Comparison of ENCODE assay signal across 8 cellular contexts in the genomic region with DNA sequence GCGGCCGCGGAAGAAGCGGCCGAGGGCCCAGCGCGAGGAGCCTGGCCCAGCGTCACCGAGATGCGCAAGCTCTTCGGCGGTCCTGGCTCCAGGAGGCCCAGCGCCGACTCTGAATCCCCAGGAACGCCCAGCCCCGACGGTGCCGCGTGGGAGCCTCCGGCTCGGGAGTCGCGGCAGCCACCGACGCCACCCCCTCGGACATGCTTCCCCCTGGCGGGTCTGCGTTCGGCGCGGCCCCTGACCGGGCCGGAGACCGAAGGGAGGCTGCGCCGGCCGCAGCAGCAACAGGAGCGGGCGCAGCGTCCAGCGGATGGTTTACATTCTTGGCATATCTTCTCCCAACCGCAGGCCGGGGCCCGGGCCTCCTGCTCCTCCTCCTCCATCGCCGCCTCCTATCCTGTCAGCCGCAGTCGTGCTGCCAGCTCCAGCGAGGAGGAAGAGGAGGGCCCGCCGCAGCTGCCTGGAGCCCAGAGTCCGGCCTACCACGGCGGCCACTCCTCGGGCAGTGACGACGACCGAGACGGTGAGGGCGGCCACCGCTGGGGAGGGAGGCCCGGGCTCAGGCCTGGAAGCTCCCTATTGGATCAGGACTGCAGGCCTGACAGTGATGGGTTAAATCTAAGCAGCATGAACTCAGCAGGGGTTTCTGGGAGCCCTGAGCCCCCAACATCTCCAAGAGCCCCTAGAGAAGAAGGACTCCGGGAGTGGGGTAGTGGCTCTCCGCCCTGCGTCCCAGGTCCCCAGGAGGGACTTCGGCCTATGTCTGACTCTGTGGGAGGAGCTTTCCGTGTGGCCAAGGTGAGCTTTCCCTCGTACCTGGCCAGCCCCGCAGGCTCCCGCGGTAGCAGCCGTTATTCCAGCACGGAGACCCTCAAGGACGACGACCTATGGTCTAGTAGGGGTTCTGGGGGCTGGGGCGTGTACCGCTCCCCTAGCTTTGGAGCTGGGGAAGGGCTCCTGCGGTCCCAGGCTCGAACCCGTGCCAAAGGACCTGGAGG. TPM values are rescaled to one million over a fixed set of nuclear protein-coding genes. Genes with fewer than 3 reads are reported as not detected.
DNase-seq lines count a peak whose midpoint lies in the region; ATAC-seq, FAIRE-seq and TF ChIP-seq lines count a peak whose summit lies in the region.

No MANE protein-coding gene starts in this region.

- no peak for TF ChIP-seq EP300 in suprapubic skin (IDR thresholded peaks at IDR 0.05)

- TF ChIP-seq CTCF in left lung (IDR thresholded peaks at IDR 0.05), result no peak
- TF ChIP-seq CTCF in suprapubic skin (IDR thresholded peaks at IDR 0.05), result no peak

- ATAC-seq in left lung (peak; percentile 69), GM19455 (IDR thresholded peaks at IDR 0.05; ENCODE audit: unreplicated experiment) (no peak)

- H3K9me3 Mint-ChIP-seq in dendritic cell treated with granulocyte-macrophage colony-stimulating factor and Interleukin-4, amounts not matched to agents 40 ng/mL and 50 ng/mL, for 4 days, result no peaks in the 10 kb centered on the region

- WGBS in suprapubic skin, result 18% methylated on average over 20 of the region's 80 CpGs

- H3K27me3 ChIP-seq in left lung, result peaks cover 0 to 20% of the 10 kb centered on the region in 2 donors
- no peaks in the 10 kb centered on the region for H3K27me3 ChIP-seq in suprapubic skin

- FAIRE-seq in G401.6 (lab: Jason Lieb, UNC), result peak; percentile 44

- H3K4me1 Mint-ChIP-seq in dendritic cell treated with granulocyte-macrophage colony-stimulating factor and Interleukin-4, amounts not matched to agents 40 ng/mL and 50 ng/mL, for 4 days (ENCODE audit: low read depth), result peaks cover 47% of the 10 kb centered on the region

- peak overlapping the region; percentile 70 for H3K4me3 Mint-ChIP-seq in dendritic cell treated with granulocyte-macrophage colony-stimulating factor and Interleukin-4, amounts not matched to agents 40 ng/mL and 50 ng/mL, for 4 days

- H3K36me3 ChIP-seq in left lung, result peaks cover 0 to 3% of the 10 kb centered on the region in 2 donors
- no peaks in the 10 kb centered on the region for H3K36me3 ChIP-seq in suprapubic skin

- H3K4me1 ChIP-seq in left lung (peaks cover 26 to 76% of the 10 kb centered on the region in 2 donors), suprapubic skin (peaks cover 48% of the 10 kb centered on the region)

- intact Hi-C loops in dendritic cell treated with granulocyte-macrophage colony-stimulating factor and Interleukin-4, amounts not matched to agents 40 ng/mL and 50 ng/mL, for 4 days (cut with micrococcal nuclease), result loop anchor here (5.0 kb wide), 1 partner anchor 78 kb away; no protein-coding TSS in a partner anchor
- intact Hi-C loops in left lung (cut with DNase I), result loop anchor here in 1 of 2 donors (5.0 kb wide), 1 partner anchor 33 kb away; no protein-coding TSS in a partner anchor

- H3K27ac ChIP-seq in left lung (peak overlapping the region; percentile 93 to 97), suprapubic skin (peak overlapping the region; percentile 92)

- H3K9me3 ChIP-seq in left lung (no peaks in the 10 kb centered on the region), suprapubic skin (no peaks in the 10 kb centered on the region)

- H3K4me3 ChIP-seq in left lung, result peak overlapping the region; percentile 58 to 69
- H3K4me3 ChIP-seq in suprapubic skin, result peak overlapping the region; percentile 63

- TF ChIP-seq POLR2A in suprapubic skin (IDR thresholded peaks at IDR 0.05), result peak in 1 of 2 donors; percentile 26

- peak overlapping the region; percentile 63 for H3K27ac Mint-ChIP-seq in dendritic cell treated with granulocyte-macrophage colony-stimulating factor and Interleukin-4, amounts not matched to agents 40 ng/mL and 50 ng/mL, for 4 days

- DNase-seq in NCI-H2196 (lab: John Stamatoyannopoulos, UW; ENCODE audit: unreplicated experiment), result peak; percentile 48
- DNase-seq in left lung, result peak; percentile 92 to 96
- DNase-seq in suprapubic skin (ENCODE audit: low spot score in 2 of 2), result peak; percentile 92 to 95
- no peak for DNase-seq in NCI-H524 (lab: John Stamatoyannopoulos, UW)
- DNase-seq in stimulated activated CD4-positive, alpha-beta T cell treated with anti-CD3 and anti-CD28 coated beads, Interleukin-4, amount 100 ng/mL, for 4 hours, result no peak

- H3K36me3 Mint-ChIP-seq in dendritic cell treated with granulocyte-macrophage colony-stimulating factor and Interleukin-4, amounts not matched to agents 40 ng/mL and 50 ng/mL, for 4 days (ENCODE audit: low read depth), result peaks cover 6% of the 10 kb centered on the region

- peaks cover 30% of the 10 kb centered on the region for H3K27me3 Mint-ChIP-seq in dendritic cell treated with granulocyte-macrophage colony-stimulating factor and Interleukin-4, amounts not matched to agents 40 ng/mL and 50 ng/mL, for 4 days

RNA-seq across cellular contexts. Expression of gene ARHGEF17, which starts 1.2 kb away (rescaled TPM):
- total RNA-seq in left lung (10 to 100 TPM; 56.3 to 69.1 TPM), suprapubic skin (10 to 100 TPM in 2 of 4 donors, 1 to 10 TPM in 2; 8.3 to 25.0 (median 9.7) TPM)

RNA-seq across cellular contexts. Expression of gene P2RY6, which starts 37.1 kb away (rescaled TPM):
- 1 to 10 TPM; 2.2 to 4.8 TPM for total RNA-seq in left lung
- total RNA-seq in suprapubic skin, result under 1 TPM in 3 of 4 donors, not detected in 1; 0.38 to 0.89 (median 0.38) TPM

Comparison
In these comparisons a context has a peak if more than half of its experiments do, and no peak if none do; other contexts are left out.
1. DNase-seq: peak in NCI-H2196 (single experiment), left lung (2 of 2) and suprapubic skin (2 of 2); none in NCI-H524 (0 of 2) and stimulated activated CD4-positive, alpha-beta T cell treated with anti-CD3 and anti-CD28 coated beads, Interleukin-4, amount 100 ng/mL, for 4 hours (0 of 2).